ENCODE assay signal across 2 cellular contexts in the genomic region with DNA sequence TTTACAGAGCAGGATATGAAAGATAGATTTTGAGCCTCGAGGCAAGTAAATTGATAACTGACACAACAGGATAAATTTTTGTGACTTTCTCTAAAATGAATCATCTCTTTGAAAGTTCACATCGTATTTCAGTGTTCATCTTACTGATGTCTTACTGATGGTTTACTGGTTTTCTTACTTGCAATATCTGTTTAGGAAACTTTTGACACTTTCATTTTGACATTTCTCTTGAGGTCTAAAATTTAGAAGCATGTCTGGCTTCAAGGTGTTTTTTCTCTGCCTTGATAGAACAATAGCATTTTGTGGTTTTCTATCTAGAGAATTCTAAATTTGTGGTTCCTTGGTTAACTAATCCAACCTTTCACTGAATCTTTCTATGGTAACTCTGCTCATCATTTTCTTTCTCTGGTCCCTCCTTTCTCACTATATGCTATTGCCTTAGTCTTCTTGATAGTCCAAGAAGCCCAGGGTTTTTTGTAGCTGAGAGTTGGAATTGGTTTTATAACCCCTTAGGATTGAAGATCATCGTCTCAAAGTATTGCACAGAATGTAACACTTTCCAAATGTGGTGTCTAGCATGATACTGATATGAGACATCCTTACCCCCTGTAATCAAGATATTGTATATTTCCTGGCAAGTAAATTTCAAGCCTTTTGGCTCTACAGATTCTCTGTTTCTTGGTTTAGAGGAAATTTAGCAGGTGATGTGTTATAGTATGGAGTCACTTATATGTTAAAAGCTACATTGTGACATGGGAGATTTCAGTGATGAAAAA.
TF ChIP-seq lines count a peak whose summit lies in the region.

No MANE protein-coding gene starts in this region.

TF ChIP-seq in SK-N-SH, 30 proteins besides CTCF, POLR2A, EP300 and RAD21 (continued from another document):
- TF ChIP-seq FOSL2 (IDR thresholded peaks at IDR 0.05; ENCODE audit: borderline replicate concordance, low read depth) (no peak), MXI1 (IDR thresholded peaks at IDR 0.05; ENCODE audit: low read depth, low read length) (no peak), GATA2 (CRISPR knock-in tag; IDR thresholded peaks at IDR 0.05) (no peak), TAF1 (IDR thresholded peaks at IDR 0.05; ENCODE audit: borderline replicate concordance, low read depth, low read length) (no peak), NFIC (IDR thresholded peaks at IDR 0.05; ENCODE audit: borderline replicate concordance) (no peak), YY1 (IDR thresholded peaks at IDR 0.05; ENCODE audit: low read depth) (no peak), RFX5 (IDR thresholded peaks at IDR 0.05; ENCODE audit: low read length) (no peak), POLR2AphosphoS5 (IDR thresholded peaks at IDR 0.05; ENCODE audit: low read depth, low read length) (no peak), RCOR1 (IDR thresholded peaks at IDR 0.05; ENCODE audit: low read length) (no peak), FOXM1 (IDR thresholded peaks at IDR 0.05; ENCODE audit: low read depth) (no peak), CHD2 (IDR thresholded peaks at IDR 0.05; ENCODE audit: low read length, partially characterized antibody) (no peak), NRF1 (IDR thresholded peaks at IDR 0.05; ENCODE audit: low read depth, low read length) (no peak), SIN3A (IDR thresholded peaks at IDR 0.05; ENCODE audit: borderline replicate concordance, low read depth, low read length) (no peak), MEF2A (IDR thresholded peaks at IDR 0.05; ENCODE audit: borderline replicate concordance, low read depth) (no peak), JUND (IDR thresholded peaks at IDR 0.05) (no peak)
- TF ChIP-seq, protein P1, sequence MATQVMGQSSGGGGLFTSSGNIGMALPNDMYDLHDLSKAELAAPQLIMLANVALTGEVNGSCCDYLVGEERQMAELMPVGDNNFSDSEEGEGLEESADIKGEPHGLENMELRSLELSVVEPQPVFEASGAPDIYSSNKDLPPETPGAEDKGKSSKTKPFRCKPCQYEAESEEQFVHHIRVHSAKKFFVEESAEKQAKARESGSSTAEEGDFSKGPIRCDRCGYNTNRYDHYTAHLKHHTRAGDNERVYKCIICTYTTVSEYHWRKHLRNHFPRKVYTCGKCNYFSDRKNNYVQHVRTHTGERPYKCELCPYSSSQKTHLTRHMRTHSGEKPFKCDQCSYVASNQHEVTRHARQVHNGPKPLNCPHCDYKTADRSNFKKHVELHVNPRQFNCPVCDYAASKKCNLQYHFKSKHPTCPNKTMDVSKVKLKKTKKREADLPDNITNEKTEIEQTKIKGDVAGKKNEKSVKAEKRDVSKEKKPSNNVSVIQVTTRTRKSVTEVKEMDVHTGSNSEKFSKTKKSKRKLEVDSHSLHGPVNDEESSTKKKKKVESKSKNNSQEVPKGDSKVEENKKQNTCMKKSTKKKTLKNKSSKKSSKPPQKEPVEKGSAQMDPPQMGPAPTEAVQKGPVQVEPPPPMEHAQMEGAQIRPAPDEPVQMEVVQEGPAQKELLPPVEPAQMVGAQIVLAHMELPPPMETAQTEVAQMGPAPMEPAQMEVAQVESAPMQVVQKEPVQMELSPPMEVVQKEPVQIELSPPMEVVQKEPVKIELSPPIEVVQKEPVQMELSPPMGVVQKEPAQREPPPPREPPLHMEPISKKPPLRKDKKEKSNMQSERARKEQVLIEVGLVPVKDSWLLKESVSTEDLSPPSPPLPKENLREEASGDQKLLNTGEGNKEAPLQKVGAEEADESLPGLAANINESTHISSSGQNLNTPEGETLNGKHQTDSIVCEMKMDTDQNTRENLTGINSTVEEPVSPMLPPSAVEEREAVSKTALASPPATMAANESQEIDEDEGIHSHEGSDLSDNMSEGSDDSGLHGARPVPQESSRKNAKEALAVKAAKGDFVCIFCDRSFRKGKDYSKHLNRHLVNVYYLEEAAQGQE (IDR thresholded peaks at IDR 0.05; ENCODE audit: low read depth, low read length), result no peak
- TF ChIP-seq, protein P2, sequence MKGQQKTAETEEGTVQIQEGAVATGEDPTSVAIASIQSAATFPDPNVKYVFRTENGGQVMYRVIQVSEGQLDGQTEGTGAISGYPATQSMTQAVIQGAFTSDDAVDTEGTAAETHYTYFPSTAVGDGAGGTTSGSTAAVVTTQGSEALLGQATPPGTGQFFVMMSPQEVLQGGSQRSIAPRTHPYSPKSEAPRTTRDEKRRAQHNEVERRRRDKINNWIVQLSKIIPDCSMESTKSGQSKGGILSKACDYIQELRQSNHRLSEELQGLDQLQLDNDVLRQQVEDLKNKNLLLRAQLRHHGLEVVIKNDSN (IDR thresholded peaks at IDR 0.05; ENCODE audit: borderline replicate concordance, low read depth), result no peak
- TF ChIP-seq, protein P3, sequence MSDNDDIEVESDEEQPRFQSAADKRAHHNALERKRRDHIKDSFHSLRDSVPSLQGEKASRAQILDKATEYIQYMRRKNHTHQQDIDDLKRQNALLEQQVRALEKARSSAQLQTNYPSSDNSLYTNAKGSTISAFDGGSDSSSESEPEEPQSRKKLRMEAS (IDR thresholded peaks at IDR 0.05; ENCODE audit: low read depth), result no peak

TF ChIP-seq in SK-N-SH treated with all-trans-retinoic acid at 6 μM for 48 hours, 23 proteins besides CTCF, POLR2A, EP300 and RAD21:
- TF ChIP-seq, protein P4, sequence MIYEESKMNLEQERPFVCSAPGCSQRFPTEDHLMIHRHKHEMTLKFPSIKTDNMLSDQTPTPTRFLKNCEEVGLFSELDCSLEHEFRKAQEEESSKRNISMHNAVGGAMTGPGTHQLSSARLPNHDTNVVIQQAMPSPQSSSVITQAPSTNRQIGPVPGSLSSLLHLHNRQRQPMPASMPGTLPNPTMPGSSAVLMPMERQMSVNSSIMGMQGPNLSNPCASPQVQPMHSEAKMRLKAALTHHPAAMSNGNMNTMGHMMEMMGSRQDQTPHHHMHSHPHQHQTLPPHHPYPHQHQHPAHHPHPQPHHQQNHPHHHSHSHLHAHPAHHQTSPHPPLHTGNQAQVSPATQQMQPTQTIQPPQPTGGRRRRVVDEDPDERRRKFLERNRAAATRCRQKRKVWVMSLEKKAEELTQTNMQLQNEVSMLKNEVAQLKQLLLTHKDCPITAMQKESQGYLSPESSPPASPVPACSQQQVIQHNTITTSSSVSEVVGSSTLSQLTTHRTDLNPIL (CRISPR knock-in tag; IDR thresholded peaks at IDR 0.05; ENCODE audit: low read depth), result no peak
- no peak for TF ChIP-seq GLIS3 (CRISPR knock-in tag; IDR thresholded peaks at IDR 0.05)
- TF ChIP-seq ZNF70 (CRISPR knock-in tag; IDR thresholded peaks at IDR 0.05), result no peak
- TF ChIP-seq ISL1 (CRISPR knock-in tag; IDR thresholded peaks at IDR 0.05), result no peak
- TF ChIP-seq, protein P5, sequence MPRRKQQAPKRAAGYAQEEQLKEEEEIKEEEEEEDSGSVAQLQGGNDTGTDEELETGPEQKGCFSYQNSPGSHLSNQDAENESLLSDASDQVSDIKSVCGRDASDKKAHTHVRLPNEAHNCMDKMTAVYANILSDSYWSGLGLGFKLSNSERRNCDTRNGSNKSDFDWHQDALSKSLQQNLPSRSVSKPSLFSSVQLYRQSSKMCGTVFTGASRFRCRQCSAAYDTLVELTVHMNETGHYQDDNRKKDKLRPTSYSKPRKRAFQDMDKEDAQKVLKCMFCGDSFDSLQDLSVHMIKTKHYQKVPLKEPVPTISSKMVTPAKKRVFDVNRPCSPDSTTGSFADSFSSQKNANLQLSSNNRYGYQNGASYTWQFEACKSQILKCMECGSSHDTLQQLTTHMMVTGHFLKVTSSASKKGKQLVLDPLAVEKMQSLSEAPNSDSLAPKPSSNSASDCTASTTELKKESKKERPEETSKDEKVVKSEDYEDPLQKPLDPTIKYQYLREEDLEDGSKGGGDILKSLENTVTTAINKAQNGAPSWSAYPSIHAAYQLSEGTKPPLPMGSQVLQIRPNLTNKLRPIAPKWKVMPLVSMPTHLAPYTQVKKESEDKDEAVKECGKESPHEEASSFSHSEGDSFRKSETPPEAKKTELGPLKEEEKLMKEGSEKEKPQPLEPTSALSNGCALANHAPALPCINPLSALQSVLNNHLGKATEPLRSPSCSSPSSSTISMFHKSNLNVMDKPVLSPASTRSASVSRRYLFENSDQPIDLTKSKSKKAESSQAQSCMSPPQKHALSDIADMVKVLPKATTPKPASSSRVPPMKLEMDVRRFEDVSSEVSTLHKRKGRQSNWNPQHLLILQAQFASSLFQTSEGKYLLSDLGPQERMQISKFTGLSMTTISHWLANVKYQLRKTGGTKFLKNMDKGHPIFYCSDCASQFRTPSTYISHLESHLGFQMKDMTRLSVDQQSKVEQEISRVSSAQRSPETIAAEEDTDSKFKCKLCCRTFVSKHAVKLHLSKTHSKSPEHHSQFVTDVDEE (CRISPR knock-in tag; IDR thresholded peaks at IDR 0.05), result no peak
- TF ChIP-seq TCF4 (CRISPR knock-in tag; IDR thresholded peaks at IDR 0.05; ENCODE audit: borderline replicate concordance), result no peak
- TF ChIP-seq BACH2 (CRISPR knock-in tag; IDR thresholded peaks at IDR 0.05; ENCODE audit: borderline replicate concordance), result no peak
- TF ChIP-seq CSDC2 (CRISPR knock-in tag; IDR thresholded peaks at IDR 0.05), result no peak
- no peak for TF ChIP-seq TOX (CRISPR knock-in tag; IDR thresholded peaks at IDR 0.05; ENCODE audit: borderline replicate concordance)
- TF ChIP-seq ZNF565 (CRISPR knock-in tag; conservative IDR thresholded peaks at IDR 0.05; ENCODE audit: low read depth), result no peak
- no peak for TF ChIP-seq ESRRG (CRISPR knock-in tag; IDR thresholded peaks at IDR 0.05)
- TF ChIP-seq ZNF8 (CRISPR knock-in tag; IDR thresholded peaks at IDR 0.05), result no peak
- TF ChIP-seq ZFP3 (CRISPR knock-in tag; IDR thresholded peaks at IDR 0.05), result no peak
- no peak for TF ChIP-seq PPARA (CRISPR knock-in tag; IDR thresholded peaks at IDR 0.05; ENCODE audit: borderline replicate concordance)
- TF ChIP-seq, protein P6, sequence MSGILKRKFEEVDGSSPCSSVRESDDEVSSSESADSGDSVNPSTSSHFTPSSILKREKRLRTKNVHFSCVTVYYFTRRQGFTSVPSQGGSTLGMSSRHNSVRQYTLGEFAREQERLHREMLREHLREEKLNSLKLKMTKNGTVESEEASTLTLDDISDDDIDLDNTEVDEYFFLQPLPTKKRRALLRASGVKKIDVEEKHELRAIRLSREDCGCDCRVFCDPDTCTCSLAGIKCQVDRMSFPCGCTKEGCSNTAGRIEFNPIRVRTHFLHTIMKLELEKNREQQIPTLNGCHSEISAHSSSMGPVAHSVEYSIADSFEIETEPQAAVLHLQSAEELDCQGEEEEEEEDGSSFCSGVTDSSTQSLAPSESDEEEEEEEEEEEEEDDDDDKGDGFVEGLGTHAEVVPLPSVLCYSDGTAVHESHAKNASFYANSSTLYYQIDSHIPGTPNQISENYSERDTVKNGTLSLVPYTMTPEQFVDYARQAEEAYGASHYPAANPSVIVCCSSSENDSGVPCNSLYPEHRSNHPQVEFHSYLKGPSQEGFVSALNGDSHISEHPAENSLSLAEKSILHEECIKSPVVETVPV (CRISPR knock-in tag; IDR thresholded peaks at IDR 0.05), result no peak
- TF ChIP-seq SNAI2 (CRISPR knock-in tag; IDR thresholded peaks at IDR 0.05), result no peak
- TF ChIP-seq, protein P7, sequence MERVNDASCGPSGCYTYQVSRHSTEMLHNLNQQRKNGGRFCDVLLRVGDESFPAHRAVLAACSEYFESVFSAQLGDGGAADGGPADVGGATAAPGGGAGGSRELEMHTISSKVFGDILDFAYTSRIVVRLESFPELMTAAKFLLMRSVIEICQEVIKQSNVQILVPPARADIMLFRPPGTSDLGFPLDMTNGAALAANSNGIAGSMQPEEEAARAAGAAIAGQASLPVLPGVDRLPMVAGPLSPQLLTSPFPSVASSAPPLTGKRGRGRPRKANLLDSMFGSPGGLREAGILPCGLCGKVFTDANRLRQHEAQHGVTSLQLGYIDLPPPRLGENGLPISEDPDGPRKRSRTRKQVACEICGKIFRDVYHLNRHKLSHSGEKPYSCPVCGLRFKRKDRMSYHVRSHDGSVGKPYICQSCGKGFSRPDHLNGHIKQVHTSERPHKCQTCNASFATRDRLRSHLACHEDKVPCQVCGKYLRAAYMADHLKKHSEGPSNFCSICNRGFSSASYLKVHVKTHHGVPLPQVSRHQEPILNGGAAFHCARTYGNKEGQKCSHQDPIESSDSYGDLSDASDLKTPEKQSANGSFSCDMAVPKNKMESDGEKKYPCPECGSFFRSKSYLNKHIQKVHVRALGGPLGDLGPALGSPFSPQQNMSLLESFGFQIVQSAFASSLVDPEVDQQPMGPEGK (CRISPR knock-in tag; IDR thresholded peaks at IDR 0.05; ENCODE audit: borderline replicate concordance), result no peak
- TF ChIP-seq ZC3H10 (CRISPR knock-in tag; IDR thresholded peaks at IDR 0.05), result no peak
- no peak for TF ChIP-seq ZFP30 (CRISPR knock-in tag; IDR thresholded peaks at IDR 0.05)
- no peak for TF ChIP-seq ARNTL (CRISPR knock-in tag; IDR thresholded peaks at IDR 0.05; ENCODE audit: borderline replicate concordance, low read depth)
TF ChIP-seq in SK-N-SH treated with all-trans-retinoic acid at 6 μM for 48 hours: peak in this region for 0.
